In the genomic region with DNA sequence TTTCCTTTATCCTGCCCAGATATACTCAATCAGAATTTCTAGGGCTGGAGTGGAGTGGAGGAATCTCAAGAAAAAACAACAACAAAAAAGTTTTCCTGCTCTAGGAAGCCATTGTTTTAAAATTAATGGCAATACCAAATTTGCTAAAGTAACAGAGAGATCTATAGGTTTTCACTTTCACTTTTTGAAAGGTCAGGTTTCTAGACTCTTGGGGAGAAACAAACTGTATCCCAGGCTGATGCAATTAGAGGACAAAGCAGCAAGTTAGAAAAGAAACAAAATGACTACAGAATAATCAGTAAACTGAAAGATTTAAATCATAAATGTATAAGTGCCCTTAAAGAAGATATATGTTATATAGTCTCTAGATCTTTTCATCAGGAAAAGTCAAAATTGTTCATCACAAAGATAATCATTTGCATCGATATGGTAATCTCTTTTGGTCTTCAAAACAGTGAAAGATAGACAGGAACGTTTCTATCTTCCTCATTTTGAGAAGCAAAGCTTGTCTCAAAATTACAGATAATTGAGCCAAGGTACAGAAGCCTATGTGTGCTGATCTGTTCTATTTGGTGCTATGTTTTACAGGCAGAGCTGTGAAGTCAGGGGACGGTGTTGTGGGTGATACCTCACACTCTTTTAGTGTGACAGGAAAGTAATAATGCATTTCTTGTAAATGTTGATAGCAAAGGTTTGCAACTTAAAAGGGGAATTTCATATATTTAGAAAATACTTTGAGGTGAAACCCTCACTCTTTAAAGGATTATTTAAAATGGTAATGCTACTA, we compare ENCODE assay signal across 1 cellular context.
TF ChIP-seq lines count a peak whose summit lies in the region.

No MANE protein-coding gene starts in this region.

TF ChIP-seq in GM12878, 131 proteins besides CTCF, POLR2A, EP300 and RAD21 (continued from another document):
- TF ChIP-seq, protein P1, sequence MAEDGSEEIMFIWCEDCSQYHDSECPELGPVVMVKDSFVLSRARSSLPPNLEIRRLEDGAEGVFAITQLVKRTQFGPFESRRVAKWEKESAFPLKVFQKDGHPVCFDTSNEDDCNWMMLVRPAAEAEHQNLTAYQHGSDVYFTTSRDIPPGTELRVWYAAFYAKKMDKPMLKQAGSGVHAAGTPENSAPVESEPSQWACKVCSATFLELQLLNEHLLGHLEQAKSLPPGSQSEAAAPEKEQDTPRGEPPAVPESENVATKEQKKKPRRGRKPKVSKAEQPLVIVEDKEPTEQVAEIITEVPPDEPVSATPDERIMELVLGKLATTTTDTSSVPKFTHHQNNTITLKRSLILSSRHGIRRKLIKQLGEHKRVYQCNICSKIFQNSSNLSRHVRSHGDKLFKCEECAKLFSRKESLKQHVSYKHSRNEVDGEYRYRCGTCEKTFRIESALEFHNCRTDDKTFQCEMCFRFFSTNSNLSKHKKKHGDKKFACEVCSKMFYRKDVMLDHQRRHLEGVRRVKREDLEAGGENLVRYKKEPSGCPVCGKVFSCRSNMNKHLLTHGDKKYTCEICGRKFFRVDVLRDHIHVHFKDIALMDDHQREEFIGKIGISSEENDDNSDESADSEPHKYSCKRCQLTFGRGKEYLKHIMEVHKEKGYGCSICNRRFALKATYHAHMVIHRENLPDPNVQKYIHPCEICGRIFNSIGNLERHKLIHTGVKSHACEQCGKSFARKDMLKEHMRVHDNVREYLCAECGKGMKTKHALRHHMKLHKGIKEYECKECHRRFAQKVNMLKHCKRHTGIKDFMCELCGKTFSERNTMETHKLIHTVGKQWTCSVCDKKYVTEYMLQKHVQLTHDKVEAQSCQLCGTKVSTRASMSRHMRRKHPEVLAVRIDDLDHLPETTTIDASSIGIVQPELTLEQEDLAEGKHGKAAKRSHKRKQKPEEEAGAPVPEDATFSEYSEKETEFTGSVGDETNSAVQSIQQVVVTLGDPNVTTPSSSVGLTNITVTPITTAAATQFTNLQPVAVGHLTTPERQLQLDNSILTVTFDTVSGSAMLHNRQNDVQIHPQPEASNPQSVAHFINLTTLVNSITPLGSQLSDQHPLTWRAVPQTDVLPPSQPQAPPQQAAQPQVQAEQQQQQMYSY (CRISPR knock-in tag; IDR thresholded peaks at IDR 0.05) = no peak
- TF ChIP-seq POU2F2 (IDR thresholded peaks at IDR 0.05; ENCODE audit: borderline replicate concordance, low read depth, low read length) (no peak), SREBF1 (IDR thresholded peaks at IDR 0.05; ENCODE audit: low read length) (no peak), ZZZ3 (IDR thresholded peaks at IDR 0.05; ENCODE audit: control insufficient read depth, insufficient read length, low read depth) (no peak), EGR1 (IDR thresholded peaks at IDR 0.05; ENCODE audit: borderline replicate concordance in 1 of 2, low read depth in 2 of 2, low read length in 2 of 2) (no peak), GATAD2B (conservative IDR thresholded peaks at IDR 0.05; ENCODE audit: low read depth) (no peak)
- TF ChIP-seq, protein P2, sequence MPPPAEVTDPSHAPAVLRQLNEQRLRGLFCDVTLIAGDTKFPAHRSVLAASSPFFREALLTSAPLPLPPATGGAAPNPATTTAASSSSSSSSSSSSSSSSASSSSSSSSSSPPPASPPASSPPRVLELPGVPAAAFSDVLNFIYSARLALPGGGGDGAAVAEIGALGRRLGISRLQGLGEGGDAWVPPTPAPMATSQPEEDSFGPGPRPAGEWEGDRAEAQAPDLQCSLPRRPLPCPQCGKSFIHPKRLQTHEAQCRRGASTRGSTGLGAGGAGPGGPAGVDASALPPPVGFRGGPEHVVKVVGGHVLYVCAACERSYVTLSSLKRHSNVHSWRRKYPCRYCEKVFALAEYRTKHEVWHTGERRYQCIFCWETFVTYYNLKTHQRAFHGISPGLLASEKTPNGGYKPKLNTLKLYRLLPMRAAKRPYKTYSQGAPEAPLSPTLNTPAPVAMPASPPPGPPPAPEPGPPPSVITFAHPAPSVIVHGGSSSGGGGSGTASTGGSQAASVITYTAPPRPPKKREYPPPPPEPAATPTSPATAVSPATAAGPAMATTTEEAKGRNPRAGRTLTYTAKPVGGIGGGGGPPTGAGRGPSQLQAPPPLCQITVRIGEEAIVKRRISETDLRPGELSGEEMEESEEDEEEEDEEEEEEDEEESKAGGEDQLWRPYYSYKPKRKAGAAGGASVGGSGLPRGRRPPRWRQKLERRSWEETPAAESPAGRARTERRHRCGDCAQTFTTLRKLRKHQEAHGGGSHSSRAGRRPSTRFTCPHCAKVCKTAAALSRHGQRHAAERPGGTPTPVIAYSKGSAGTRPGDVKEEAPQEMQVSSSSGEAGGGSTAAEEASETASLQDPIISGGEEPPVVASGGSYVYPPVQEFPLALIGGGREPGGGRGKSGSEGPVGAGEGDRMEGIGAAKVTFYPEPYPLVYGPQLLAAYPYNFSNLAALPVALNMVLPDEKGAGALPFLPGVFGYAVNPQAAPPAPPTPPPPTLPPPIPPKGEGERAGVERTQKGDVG (CRISPR knock-in tag; IDR thresholded peaks at IDR 0.05) = no peak
- TF ChIP-seq, protein P3, sequence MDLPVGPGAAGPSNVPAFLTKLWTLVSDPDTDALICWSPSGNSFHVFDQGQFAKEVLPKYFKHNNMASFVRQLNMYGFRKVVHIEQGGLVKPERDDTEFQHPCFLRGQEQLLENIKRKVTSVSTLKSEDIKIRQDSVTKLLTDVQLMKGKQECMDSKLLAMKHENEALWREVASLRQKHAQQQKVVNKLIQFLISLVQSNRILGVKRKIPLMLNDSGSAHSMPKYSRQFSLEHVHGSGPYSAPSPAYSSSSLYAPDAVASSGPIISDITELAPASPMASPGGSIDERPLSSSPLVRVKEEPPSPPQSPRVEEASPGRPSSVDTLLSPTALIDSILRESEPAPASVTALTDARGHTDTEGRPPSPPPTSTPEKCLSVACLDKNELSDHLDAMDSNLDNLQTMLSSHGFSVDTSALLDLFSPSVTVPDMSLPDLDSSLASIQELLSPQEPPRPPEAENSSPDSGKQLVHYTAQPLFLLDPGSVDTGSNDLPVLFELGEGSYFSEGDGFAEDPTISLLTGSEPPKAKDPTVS (IDR thresholded peaks at IDR 0.05; ENCODE audit: low read depth, low read length) = no peak
- TF ChIP-seq, protein P4, sequence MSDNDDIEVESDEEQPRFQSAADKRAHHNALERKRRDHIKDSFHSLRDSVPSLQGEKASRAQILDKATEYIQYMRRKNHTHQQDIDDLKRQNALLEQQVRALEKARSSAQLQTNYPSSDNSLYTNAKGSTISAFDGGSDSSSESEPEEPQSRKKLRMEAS (IDR thresholded peaks at IDR 0.05; ENCODE audit: low read depth, low read length) = no peak
